Comparison of ENCODE assay signal across 8 cellular contexts in genomic region chr2:43127208-43127940, GRCh38.
A peak's percentile ranks its signal among the peaks of the same experiment; 100 is the strongest.
DNase-seq lines count a peak whose midpoint lies in the region; ATAC-seq and TF ChIP-seq lines count a peak whose summit lies in the region.

No MANE protein-coding gene starts in this region.

- no peak for ATAC-seq in HG02870 (IDR thresholded peaks at IDR 0.05; ENCODE audit: unreplicated experiment)

- H3K27ac ChIP-seq in 22Rv1 = no peak overlapping the region

- peak; percentile 60 for TF ChIP-seq CTCF in 22Rv1 (IDR thresholded peaks at IDR 0.05)
- peak; percentile 90 for TF ChIP-seq CTCF in GM20000 (IDR thresholded peaks at IDR 0.05; ENCODE audit: extremely low read depth, missing control alignments)

- DNase-seq in GM20000 (ENCODE audit: low spot score) = peak; percentile 74
- peak; percentile 75 for DNase-seq in SKM-1 (lab: John Stamatoyannopoulos, UW; ENCODE audit: unreplicated experiment)
- DNase-seq in activated naive CD4-positive, alpha-beta T cell treated with Interleukin-2 at 50 U/mL for 16 hours = peak; percentile 93
- DNase-seq in hepatic stellate cell (ENCODE audit: low spot score) = peak; percentile 43
- peak; percentile 96 for DNase-seq in stimulated activated CD4-positive, alpha-beta T cell treated with anti-CD3 and anti-CD28 coated beads, Interleukin-15, amount 100 ng/mL, for 24 hours
- DNase-seq in NCI-H1417 treated with DMSO at 0.1 percent for 48 hours (lab: John Stamatoyannopoulos, UW) = no peak
